Comparison of ENCODE assay signal across 29 cellular contexts in the genomic region with DNA sequence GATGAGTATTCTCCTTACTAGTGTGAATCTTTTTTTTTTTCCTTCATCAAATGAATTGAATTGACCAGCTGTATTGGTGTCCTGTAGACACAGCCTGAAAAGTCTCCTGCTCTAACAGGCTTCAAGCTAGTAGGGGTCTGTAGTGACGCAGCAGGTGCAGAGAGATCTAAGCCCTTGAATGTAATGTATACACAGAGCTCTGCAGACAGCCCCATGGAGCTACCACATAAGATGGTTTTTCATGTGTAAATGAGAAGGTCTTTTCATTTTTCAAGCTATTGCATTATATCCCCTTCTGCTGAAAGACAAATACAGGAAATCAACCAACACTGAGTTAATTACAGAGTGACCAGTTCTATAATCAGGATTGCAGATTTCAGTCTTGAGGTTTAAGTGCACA. TPM values are rescaled to one million over a fixed set of nuclear protein-coding genes. Genes with fewer than 3 reads are reported as not detected.
"Had no signal": no experiment of that assay in that cellular context is flagged by ENCODE, and none has a peak within 500 bp of the region (broad histone marks: within the 10 kb centered on the region; RNA-seq: fewer than 3 reads in every experiment).

No MANE protein-coding gene starts in this region.

- H3K36me3 ChIP-seq: cardiac muscle cell, upper lobe of left lung had no signal

- H3K9ac ChIP-seq: parathyroid adenoma had no signal

- H3K4me1 Mint-ChIP-seq: activated CD4-positive, alpha-beta T cell treated with anti-CD3 and anti-CD28 coated beads, Interleukin-2, amount 10 ng/mL, durations not matched to agents 7 days and 5 days had no signal

- H3K27ac Mint-ChIP-seq: activated CD4-positive, alpha-beta T cell treated with anti-CD3 and anti-CD28 coated beads, Interleukin-2, amount 10 ng/mL, durations not matched to agents 7 days and 5 days; activated CD8-positive, alpha-beta T cell treated with anti-CD3 and anti-CD28 coated beads, Interleukin-2, amount 10 ng/mL, durations not matched to agents 7 days and 5 days; activated T-helper 1 cell treated with anti-CD3 and anti-CD28 coated beads, Interleukin-12 subunit alpha, Interleukin-12 subunit beta, Interleukin-2, Interleukin-4 antibody, amounts not matched to agents 30 ng/mL and 10 ng/mL and 1 ng/mL, durations not matched to agents 14 hours and 24 hours and 36 hours; mesothelial cell of epicardium; natural killer cell treated with Interleukin-12 subunit alpha and Interleukin-12 subunit beta and Interleukin-15 and Interleukin-18, amount 100 ng/mL, for 72 hours; T-helper 1 cell treated with Interleukin-12 subunit alpha and Interleukin-12 subunit beta and Interleukin-4 antibody, amounts not matched to agents 30 μg/mL and 1 μg/mL, for 36 hours had no signal

- H3K4me3 ChIP-seq: body of pancreas, cardiac muscle cell, hepatocyte, upper lobe of left lung had no signal

- H3K27me3 Mint-ChIP-seq: activated CD4-positive, alpha-beta T cell treated with anti-CD3 and anti-CD28 coated beads, Interleukin-2, amount 10 ng/mL, durations not matched to agents 7 days and 5 days; natural killer cell treated with Interleukin-12 subunit alpha and Interleukin-12 subunit beta and Interleukin-15 and Interleukin-18, amount 100 ng/mL, for 72 hours had no signal

- H3K4me3 Mint-ChIP-seq: activated CD4-positive, alpha-beta T cell treated with anti-CD3 and anti-CD28 coated beads, Interleukin-2, amount 10 ng/mL, durations not matched to agents 7 days and 5 days; activated CD8-positive, alpha-beta T cell treated with anti-CD3 and anti-CD28 coated beads, Interleukin-2, amount 10 ng/mL, durations not matched to agents 7 days and 5 days; activated T-helper 1 cell treated with anti-CD3 and anti-CD28 coated beads, Interleukin-12 subunit alpha, Interleukin-12 subunit beta, Interleukin-2, Interleukin-4 antibody, amounts not matched to agents 30 ng/mL and 10 ng/mL and 1 ng/mL, durations not matched to agents 14 hours and 24 hours and 36 hours; mesothelial cell of epicardium; natural killer cell treated with Interleukin-12 subunit alpha and Interleukin-12 subunit beta and Interleukin-15 and Interleukin-18, amount 100 ng/mL, for 72 hours; T-helper 1 cell treated with Interleukin-12 subunit alpha and Interleukin-12 subunit beta and Interleukin-4 antibody, amounts not matched to agents 30 μg/mL and 1 μg/mL, for 36 hours had no signal

- H3K79me2 ChIP-seq: hepatocyte, parathyroid adenoma had no signal

- ATAC-seq: activated CD8-positive, alpha-beta T cell treated with anti-CD3 and anti-CD28 coated beads, Interleukin-2, amount 10 ng/mL, durations not matched to agents 7 days and 5 days; body of pancreas; esophagus mucosa; left ventricle myocardium superior; natural killer cell treated with Interleukin-12 subunit alpha and Interleukin-12 subunit beta and Interleukin-15 and Interleukin-18, amount 100 ng/mL, for 72 hours; right cardiac atrium; stimulated activated naive CD8-positive, alpha-beta T cell treated with anti-CD3 and anti-CD28 coated beads, Interleukin-15, Interleukin-2, amounts not matched to agents 100 U/mL and 50 U/mL, for 24 hours had no signal

- H3K27me3 ChIP-seq: body of pancreas, cardiac muscle cell, hepatocyte, upper lobe of left lung had no signal

- H3K4me2 ChIP-seq: hepatocyte had no signal

- DNase-seq: activated CD4-positive, alpha-beta T cell treated with anti-CD3 and anti-CD28 coated beads, Interleukin-2, amount 10 ng/mL, durations not matched to agents 7 days and 5 days; activated CD4-positive, CD25-positive, alpha-beta regulatory T cell; activated CD8-positive, alpha-beta T cell treated with anti-CD3 and anti-CD28 coated beads, Interleukin-2, amount 10 ng/mL, durations not matched to agents 7 days and 5 days; activated gamma-delta T cell; activated naive CD4-positive, alpha-beta T cell treated with anti-CD3 and anti-CD28 coated beads, Interleukin-2, amount 50 U/mL, for 16 hours; anterior cingulate cortex; body of pancreas; effector CD4-positive, alpha-beta T cell; foreskin melanocyte; left ventricle myocardium superior; mammary epithelial cell; right cardiac atrium; stimulated activated CD4-positive, alpha-beta T cell treated with anti-CD3 and anti-CD28 coated beads, Interleukin-12 subunit alpha, Interleukin-12 subunit beta, amount 100 ng/mL, for 4 hours; stimulated activated CD4-positive, alpha-beta T cell treated with anti-CD3 and anti-CD28 coated beads, Interleukin-4, amount 100 ng/mL, for 4 hours; stimulated activated naive CD8-positive, alpha-beta T cell treated with anti-CD3 and anti-CD28 coated beads, Interleukin-15, Interleukin-2, amounts not matched to agents 100 U/mL and 50 U/mL, for 24 hours; T1000; upper lobe of left lung had no signal

- H3K36me3 Mint-ChIP-seq: mesothelial cell of epicardium; natural killer cell treated with Interleukin-12 subunit alpha and Interleukin-12 subunit beta and Interleukin-15 and Interleukin-18, amount 100 ng/mL, for 72 hours had no signal

- H2AFZ ChIP-seq: hepatocyte, parathyroid adenoma had no signal

- H3K4me1 ChIP-seq: body of pancreas, parathyroid adenoma, upper lobe of left lung had no signal

- H3K27ac ChIP-seq: body of pancreas, cardiac muscle cell, hepatocyte, parathyroid adenoma, upper lobe of left lung had no signal

- H3K9me3 Mint-ChIP-seq: mesothelial cell of epicardium had no signal

- H3K9me3 ChIP-seq: body of pancreas, upper lobe of left lung had no signal

RNA-seq across cellular contexts. Expression of a gene that starts 43.1 kb away (rescaled TPM):
- total RNA-seq: activated CD4-positive, alpha-beta T cell treated with anti-CD3 and anti-CD28 coated beads, Interleukin-2, amount 10 ng/mL, durations not matched to agents 7 days and 5 days; activated CD8-positive, alpha-beta T cell treated with anti-CD3 and anti-CD28 coated beads, Interleukin-2, amount 10 ng/mL, durations not matched to agents 7 days and 5 days; activated T-helper 1 cell treated with anti-CD3 and anti-CD28 coated beads, Interleukin-12 subunit alpha, Interleukin-12 subunit beta, Interleukin-2, Interleukin-4 antibody, amounts not matched to agents 30 ng/mL and 10 ng/mL and 1 ng/mL, durations not matched to agents 14 hours and 24 hours and 36 hours; body of pancreas; cardiac muscle cell; chondrocyte; endothelial cell of umbilical vein; esophagus mucosa; hepatocyte; left ventricle myocardium superior; mammary epithelial cell; mesothelial cell of epicardium; natural killer cell treated with Interleukin-12 subunit alpha and Interleukin-12 subunit beta and Interleukin-15 and Interleukin-18, amount 100 ng/mL, for 72 hours; pulmonary artery endothelial cell; right cardiac atrium; subcutaneous adipose tissue; upper lobe of left lung had no signal
- polyA plus RNA-seq: cardiac muscle cell, endothelial cell of umbilical vein, hepatocyte, mammary epithelial cell, right cardiac atrium had no signal
